17 cellular contexts compared by ENCODE assay signal in the genomic region with DNA sequence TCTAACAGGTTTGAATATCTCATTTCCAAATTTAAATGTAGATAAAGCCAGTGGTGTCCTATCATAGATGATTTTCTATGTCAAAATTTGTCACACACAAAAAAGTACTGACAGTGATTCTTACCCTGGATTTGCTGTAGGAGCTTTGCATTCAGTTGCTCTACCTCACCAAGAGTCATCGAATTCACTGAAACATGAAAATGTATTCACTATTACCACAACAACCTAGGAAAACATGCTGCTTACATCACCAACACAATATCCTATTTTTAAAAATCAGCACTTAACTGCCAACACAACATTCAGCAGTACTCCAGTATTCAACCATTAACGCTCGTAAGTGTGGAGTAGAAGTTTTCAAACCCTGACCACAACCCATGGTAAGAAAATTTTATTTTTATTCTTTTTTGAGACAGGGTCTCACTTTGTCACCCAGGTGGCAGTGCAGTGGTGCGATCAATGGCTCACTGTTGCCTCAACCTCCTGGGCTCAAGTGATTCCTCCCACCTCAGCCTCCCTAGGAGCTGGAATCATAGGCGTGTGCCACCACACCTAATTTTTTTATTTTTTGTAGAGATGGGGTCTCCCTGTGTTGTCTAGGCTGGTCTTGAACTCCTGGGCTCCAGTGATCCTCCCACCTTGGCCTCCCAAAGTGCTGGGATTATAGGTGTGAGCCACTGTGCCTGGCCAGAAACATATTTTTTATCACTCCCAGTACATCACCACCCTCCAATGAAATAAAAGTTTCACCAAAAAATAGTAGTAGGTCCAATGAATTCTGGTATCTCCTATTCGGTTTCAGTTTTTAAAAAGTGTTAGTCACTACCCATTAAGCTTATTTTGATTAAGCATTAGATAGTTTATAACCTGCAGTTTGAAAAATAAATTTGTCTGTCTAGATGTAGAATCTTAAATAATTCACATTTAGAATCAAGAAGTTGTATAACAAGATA. TPM values are rescaled to one million over a fixed set of nuclear protein-coding genes. Genes with fewer than 3 reads are reported as not detected.
DNase-seq lines count a peak whose midpoint lies in the region; ATAC-seq, FAIRE-seq and TF ChIP-seq lines count a peak whose summit lies in the region.
"Had no signal": no experiment of that assay in that cellular context is flagged by ENCODE, and none has a peak within 500 bp of the region (broad histone marks: within the 10 kb centered on the region; RNA-seq: fewer than 3 reads in every experiment).

No MANE protein-coding gene starts in this region.

- intact Hi-C loops in CD14-positive monocyte (cut with micrococcal nuclease), result no loop called here

- FAIRE-seq in GM19239 (lab: Jason Lieb, UNC), result peak; percentile 78
- FAIRE-seq: bronchial epithelial cell had no signal

- peaks cover 18% of the 10 kb centered on the region for H3K36me3 ChIP-seq in HAP-1 (replicated peaks)
- H3K36me3 ChIP-seq: MG63, ovary, thoracic aorta had no signal

- no peak for DNase-seq in CD14-positive monocyte (ENCODE audit: low spot score)
- DNase-seq in GM19239 (ENCODE audit: insufficient read length, low spot score), result no peak
- no peak for DNase-seq in activated T-cell treated with anti-CD3 and anti-CD28 coated beads, Interleukin-2, amount 50 U/mL, for 72 hours
- no peak for DNase-seq in naive B cell
- DNase-seq in HAP-1 (ENCODE audit: low spot score in 2 of 2), result no peak
- no peak for DNase-seq in NCI-H526 treated with DMSO at 0.1 percent for 48 hours (lab: John Stamatoyannopoulos, UW)
- DNase-seq in DMS 273 treated with DMSO at 0.1 percent for 48 hours (lab: John Stamatoyannopoulos, UW), result no peak
- DNase-seq in stimulated activated CD4-positive, alpha-beta T cell treated with anti-CD3 and anti-CD28 coated beads, Interleukin-12 subunit alpha, Interleukin-12 subunit beta, amount 100 ng/mL, for 4 hours, result no peak
- DNase-seq: DMS79; effector CD8-positive, alpha-beta T cell; foreskin keratinocyte; MG63; NCI-H2171 treated with DMSO at 0.1 percent for 48 hours; ovary had no signal

- H3K4me1 ChIP-seq in HAP-1, result no peaks in the 10 kb centered on the region
- H3K4me1 ChIP-seq: foreskin keratinocyte, SJSA1 had no signal

- H3K27me3 Mint-ChIP-seq in CD14-positive monocyte (ENCODE audit: low read depth in 3 of 3), result no peaks in the 10 kb centered on the region
- no peaks in the 10 kb centered on the region for H3K27me3 Mint-ChIP-seq in activated T-cell treated with anti-CD3 and anti-CD28 coated beads, Interleukin-2, amount 50 U/mL, for 72 hours (ENCODE audit: low read depth)
- no peaks in the 10 kb centered on the region for H3K27me3 Mint-ChIP-seq in naive B cell

- no peaks in the 10 kb centered on the region for H3K9me3 ChIP-seq in HAP-1
- H3K9me3 ChIP-seq: MG63, ovary, SJSA1, thoracic aorta had no signal

- H3K27ac Mint-ChIP-seq in CD14-positive monocyte, result peak overlapping the region; percentile 31 to 86 (median 64)
- H3K27ac Mint-ChIP-seq in activated T-cell treated with anti-CD3 and anti-CD28 coated beads, Interleukin-2, amount 50 U/mL, for 72 hours, result peak overlapping the region; percentile 91
- peak overlapping the region; percentile 2 to 61 (median 45) for H3K27ac Mint-ChIP-seq in naive B cell

- in situ Hi-C loops in HAP-1 (cut with MboI; ENCODE audit: low sequenced_read_pairs), result no loop called here

- H3K36me3 Mint-ChIP-seq in CD14-positive monocyte (peaks cover 23 to 26% of the 10 kb centered on the region in 2 donors), naive B cell (peaks cover 0 to 17% of the 10 kb centered on the region in 2 donors)
- H3K36me3 Mint-ChIP-seq in activated T-cell treated with anti-CD3 and anti-CD28 coated beads, Interleukin-2, amount 50 U/mL, for 72 hours (ENCODE audit: insufficient read depth in 2 of 2), result peaks cover 3 to 8% of the 10 kb centered on the region in 2 donors

- no peak for TF ChIP-seq CTCF in CD14-positive monocyte (IDR thresholded peaks at IDR 0.05)

- ATAC-seq in activated T-cell treated with anti-CD3 and anti-CD28 coated beads, Interleukin-2, amount 50 U/mL, for 72 hours (replicated peaks in 1 of 2), result peak; percentile 25 to 29
- ATAC-seq in naive B cell (ENCODE audit: low read depth in 2 of 2), result peak; percentile 41 to 58
- ATAC-seq: foreskin keratinocyte had no signal

- H3K27me3 ChIP-seq in HAP-1 (ENCODE audit: low read depth), result no peaks in the 10 kb centered on the region
- H3K27me3 ChIP-seq: foreskin keratinocyte, MG63, ovary, SJSA1 had no signal

- H3K4me1 Mint-ChIP-seq in CD14-positive monocyte (peaks cover 36% of the 10 kb centered on the region), naive B cell (peaks cover 10 to 32% (median 19%) of the 10 kb centered on the region in 3 donors)
- peaks cover 58% of the 10 kb centered on the region for H3K4me1 Mint-ChIP-seq in activated T-cell treated with anti-CD3 and anti-CD28 coated beads, Interleukin-2, amount 50 U/mL, for 72 hours (ENCODE audit: low read depth)

- H3K4me3 ChIP-seq in HAP-1, result no peak overlapping the region
- H3K4me3 ChIP-seq: MG63, ovary, SJSA1 had no signal

- peak overlapping the region in 1 of 2 donors; percentile 0 for H3K4me3 Mint-ChIP-seq in CD14-positive monocyte
- H3K4me3 Mint-ChIP-seq in activated T-cell treated with anti-CD3 and anti-CD28 coated beads, Interleukin-2, amount 50 U/mL, for 72 hours, result peak overlapping the region; percentile 63 to 84
- peak overlapping the region in 1 of 8 donors; percentile 8 for H3K4me3 Mint-ChIP-seq in naive B cell

- H3K9me3 Mint-ChIP-seq in CD14-positive monocyte (no peaks in the 10 kb centered on the region), naive B cell (no peaks in the 10 kb centered on the region)
- H3K9me3 Mint-ChIP-seq in activated T-cell treated with anti-CD3 and anti-CD28 coated beads, Interleukin-2, amount 50 U/mL, for 72 hours, result no peaks in the 10 kb centered on the region

RNA-seq across cellular contexts. Expression of gene C21orf91, which starts 23.8 kb away (rescaled TPM):
- 10 to 100 TPM; 18.9 to 22.3 TPM for polyA plus RNA-seq in CD14-positive monocyte
- 10 to 100 TPM; 22.7 to 24.2 TPM for total RNA-seq in activated T-cell treated with anti-CD3 and anti-CD28 coated beads, Interleukin-2, amount 50 U/mL, for 72 hours
- polyA plus RNA-seq in naive B cell (ENCODE audit: low read depth in 6 of 6), result 10 to 100 TPM; 18.5 to 35.2 (median 32.9) TPM
